16 cellular contexts compared by ENCODE assay signal in genomic region chr2:30502310-30502709, GRCh38.
"Had no signal": no experiment of that assay in that cellular context is flagged by ENCODE, and none has a peak within 500 bp of the region (broad histone marks: within the 10 kb centered on the region; RNA-seq: fewer than 3 reads in every experiment).

No MANE protein-coding gene starts in this region.

- H3K4me1 ChIP-seq: colonic mucosa had no signal

- ATAC-seq: mucosa of descending colon; stimulated activated effector memory CD8-positive, alpha-beta T cell treated with anti-CD3 and anti-CD28 coated beads, Interleukin-12 subunit alpha, Interleukin-12 subunit beta, amount 100 ng/mL, for 72 hours had no signal

- H3K27ac Mint-ChIP-seq: activated CD4-positive, alpha-beta memory T cell treated with anti-CD3 and anti-CD28 coated beads, Interleukin-2, amount 10 ng/mL, durations not matched to agents 7 days and 5 days; activated naive CD8-positive, alpha-beta T cell treated with anti-CD3 and anti-CD28 coated beads, Interleukin-2, amount 10 ng/mL, durations not matched to agents 7 days and 5 days; nephron had no signal

- H3K36me3 ChIP-seq: colonic mucosa, sigmoid colon had no signal

- H3K9me3 ChIP-seq: colonic mucosa had no signal

- DNase-seq: activated CD4-positive, alpha-beta memory T cell treated with anti-CD3 and anti-CD28 coated beads, Interleukin-2, amount 10 ng/mL, durations not matched to agents 7 days and 5 days; activated CD4-positive, alpha-beta T cell treated with anti-CD3 and anti-CD28 coated beads for 48 hours; activated gamma-delta T cell; activated naive CD8-positive, alpha-beta T cell treated with anti-CD3 and anti-CD28 coated beads, Interleukin-2, amount 10 ng/mL, durations not matched to agents 7 days and 5 days; activated T-cell treated with anti-CD3 and anti-CD28 coated beads, Interleukin-2, amount 50 U/mL, for 48 hours; central memory CD4-positive, alpha-beta T cell; colonic mucosa; mesenchymal stem cell; mucosa of descending colon; nucleus accumbens; sigmoid colon; stimulated activated CD4-positive, alpha-beta T cell treated with anti-CD3 and anti-CD28 coated beads, Interleukin-4, amount 100 ng/mL, for 24 hours had no signal

- H3K27ac ChIP-seq: colonic mucosa had no signal

- H3K4me3 ChIP-seq: colonic mucosa, mucosa of descending colon, sigmoid colon had no signal

- H3K27me3 ChIP-seq: colonic mucosa, sigmoid colon had no signal

- H3K4me3 Mint-ChIP-seq: activated CD4-positive, alpha-beta memory T cell treated with anti-CD3 and anti-CD28 coated beads, Interleukin-2, amount 10 ng/mL, durations not matched to agents 7 days and 5 days; activated naive CD8-positive, alpha-beta T cell treated with anti-CD3 and anti-CD28 coated beads, Interleukin-2, amount 10 ng/mL, durations not matched to agents 7 days and 5 days; brain; nephron; stimulated activated effector memory CD8-positive, alpha-beta T cell treated with anti-CD3 and anti-CD28 coated beads, Interleukin-12 subunit alpha, Interleukin-12 subunit beta, amount 100 ng/mL, for 72 hours had no signal

- FAIRE-seq: frontal cortex had no signal

- H3K27me3 Mint-ChIP-seq: activated CD4-positive, alpha-beta memory T cell treated with anti-CD3 and anti-CD28 coated beads, Interleukin-2, amount 10 ng/mL, durations not matched to agents 7 days and 5 days; activated naive CD8-positive, alpha-beta T cell treated with anti-CD3 and anti-CD28 coated beads, Interleukin-2, amount 10 ng/mL, durations not matched to agents 7 days and 5 days; brain had no signal
